Comparison of ENCODE assay signal across 1 cellular context in genomic region chr2:172743143-172743542, GRCh38.
TF ChIP-seq lines count a peak whose summit lies in the region.

No MANE protein-coding gene starts in this region.

TF ChIP-seq in IMR-90, 13 proteins besides CTCF, POLR2A, EP300 and RAD21 (continued from another document):
- TF ChIP-seq USF2 (IDR thresholded peaks at IDR 0.05; ENCODE audit: low read depth, low read length) (no peak), FOS (IDR thresholded peaks at IDR 0.05; ENCODE audit: low read depth, low read length) (no peak), BHLHE40 (IDR thresholded peaks at IDR 0.05; ENCODE audit: low read depth, low read length) (no peak), MXI1 (IDR thresholded peaks at IDR 0.05; ENCODE audit: borderline replicate concordance, low read depth, low read length) (no peak), CHD1 (IDR thresholded peaks at IDR 0.05; ENCODE audit: low read depth, low read length) (no peak), MAFK (IDR thresholded peaks at IDR 0.05; ENCODE audit: low read depth, low read length) (no peak), CEBPB (IDR thresholded peaks at IDR 0.05; ENCODE audit: low read depth, low read length) (no peak), RCOR1 (IDR thresholded peaks at IDR 0.05; ENCODE audit: insufficient replicate concordance, low read length) (no peak), ELK1 (IDR thresholded peaks at IDR 0.05; ENCODE audit: borderline replicate concordance, low read depth, low read length) (no peak), NFE2L2 (IDR thresholded peaks at IDR 0.05; ENCODE audit: low read depth, low read length) (no peak)
